In the genomic region with DNA sequence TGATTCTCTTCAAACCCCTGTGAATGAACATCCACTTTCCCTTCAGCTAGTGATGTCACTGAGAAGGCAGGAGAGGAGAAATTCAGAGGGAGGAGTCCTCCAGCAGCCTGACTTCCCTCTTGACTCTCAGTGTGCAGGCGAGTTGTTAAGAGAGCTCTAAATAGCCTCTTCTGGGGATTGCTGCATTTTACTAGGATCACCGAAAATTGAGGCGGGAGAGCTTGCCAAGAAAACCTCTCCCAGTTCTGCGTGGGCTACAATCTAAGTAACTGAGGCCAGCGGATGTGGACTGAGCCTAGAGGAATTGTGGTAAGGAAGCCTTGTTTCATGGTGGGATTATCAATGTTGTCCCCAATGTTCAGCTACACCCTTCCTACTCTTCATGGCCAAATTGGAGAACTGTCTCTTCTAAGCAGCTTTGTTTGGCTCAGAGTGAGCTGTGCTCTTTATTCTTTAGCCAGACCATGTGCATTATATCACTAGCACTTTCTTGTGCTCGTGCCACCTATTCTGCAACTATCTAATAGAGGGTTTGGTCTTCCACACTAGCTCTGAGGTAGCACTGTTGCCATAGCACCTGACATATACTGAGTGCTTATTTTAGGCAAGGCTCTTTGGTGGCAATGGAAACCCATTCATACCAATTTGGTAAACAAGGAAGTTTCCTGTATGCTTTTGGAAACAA, we compare ENCODE assay signal across 10 cellular contexts.
DNase-seq lines count a peak whose midpoint lies in the region; ATAC-seq and TF ChIP-seq lines count a peak whose summit lies in the region.
"Had no signal": no experiment of that assay in that cellular context is flagged by ENCODE, and none has a peak within 500 bp of the region (broad histone marks: within the 10 kb centered on the region; RNA-seq: fewer than 3 reads in every experiment).

No MANE protein-coding gene starts in this region.

- no peak overlapping the region for H2BK120ac ChIP-seq in neuronal stem cell (ENCODE audit: low read depth, low read length)

- no peak overlapping the region for H2BK15ac ChIP-seq in neuronal stem cell (ENCODE audit: low read length)

- no peak overlapping the region for H3K4ac ChIP-seq in neuronal stem cell (ENCODE audit: low read length)

- H4K8ac ChIP-seq in neuronal stem cell (ENCODE audit: low read depth, low read length), result no peak overlapping the region

- H2BK5ac ChIP-seq in neuronal stem cell (ENCODE audit: low read length), result no peak overlapping the region

- TF ChIP-seq POLR2A in adrenal gland (IDR thresholded peaks at IDR 0.05), result no peak

- ATAC-seq in right cardiac atrium (peak; percentile 73 to 89), left lobe of liver (no peak)
- ATAC-seq in effector memory CD8-positive, alpha-beta T cell (replicated peaks), result no peak
- no peak for ATAC-seq in activated CD4-positive, CD25-positive, alpha-beta regulatory T cell treated with anti-CD3 and anti-CD28 coated beads, Interleukin-2, amount 50 U/mL, for 24 hours

- TF ChIP-seq CTCF in adrenal gland (IDR thresholded peaks at IDR 0.05), result no peak

- H3K27ac ChIP-seq in adrenal gland (peak overlapping the region in 2 of 5 donors; percentile 39 to 50), right cardiac atrium (ENCODE audit: low read length) (peak overlapping the region; percentile 16), neuronal stem cell (replicated peaks; ENCODE audit: low read length) (no peak overlapping the region)

- intact Hi-C loops in adrenal gland (cut with DNase I) (no loop called here), right cardiac atrium (cut with DNase I) (no loop called here)

- H3K23ac ChIP-seq in neuronal stem cell (ENCODE audit: low read depth, low read length, poor library complexity), result no peak overlapping the region

- WGBS in adrenal gland, 4 donors, result 61 to 84% (median 75%) methylated on average over 6 of the region's 6 CpGs
- WGBS in right cardiac atrium, result 48% methylated on average over 6 of the region's 6 CpGs
- WGBS in neuronal stem cell (ENCODE audit: extremely low coverage in 2 of 2, insufficient read length in 2 of 2, insufficient replicate concordance in 1 of 2), 2 donors, result no CpG with 5 or more reads among the region's 6 CpGs

- DNase-seq in EL, result peak; percentile 2
- DNase-seq in adrenal gland, result peak in 4 of 7 donors; percentile 18 to 57 (median 31)
- DNase-seq in right cardiac atrium, result peak; percentile 62 to 77 (median 64)
- peak; percentile 80 for DNase-seq in stromal cell of bone marrow (ENCODE audit: low read depth)
- no peak for DNase-seq in effector memory CD8-positive, alpha-beta T cell
- DNase-seq in left lobe of liver (ENCODE audit: low spot score), result no peak
- no peak for DNase-seq in neuronal stem cell (ENCODE audit: low spot score)
- DNase-seq: esophagus squamous epithelium, Kasumi-1 had no signal

- H3K14ac ChIP-seq in neuronal stem cell (ENCODE audit: low read length), result no peak overlapping the region

- H3K36me3 ChIP-seq in adrenal gland (replicated peaks in 1 of 2), result no peaks in the 10 kb centered on the region
- no peaks in the 10 kb centered on the region for H3K36me3 ChIP-seq in neuronal stem cell (replicated peaks in 1 of 2; ENCODE audit: control insufficient read depth in 2 of 2, insufficient read depth in 2 of 2, low read length in 2 of 2)
- H3K36me3 ChIP-seq: esophagus squamous epithelium had no signal

- H3K36me3 Mint-ChIP-seq in effector memory CD8-positive, alpha-beta T cell (ENCODE audit: insufficient read depth), result no peaks in the 10 kb centered on the region

- H2AFZ ChIP-seq in neuronal stem cell (ENCODE audit: low read length), result no peak overlapping the region

- H3K27me3 ChIP-seq in adrenal gland (no peaks in the 10 kb centered on the region), right cardiac atrium (ENCODE audit: control insufficient read depth, insufficient read depth) (no peaks in the 10 kb centered on the region), neuronal stem cell (ENCODE audit: control insufficient read depth in 3 of 3, insufficient read depth in 3 of 3, low read depth in 1 of 3, low read length in 3 of 3) (no peaks in the 10 kb centered on the region)
- H3K27me3 ChIP-seq: esophagus squamous epithelium had no signal

- no peak overlapping the region for H2BK12ac ChIP-seq in neuronal stem cell (ENCODE audit: low read length)

- no peak overlapping the region for H4K91ac ChIP-seq in neuronal stem cell (ENCODE audit: low read depth, low read length, poor library complexity)

- H3K4me3 Mint-ChIP-seq in effector memory CD8-positive, alpha-beta T cell, result no peak overlapping the region

- H3K9me3 ChIP-seq in adrenal gland (replicated peaks in 1 of 3) (no peaks in the 10 kb centered on the region), right cardiac atrium (ENCODE audit: control insufficient read depth, low read length) (no peaks in the 10 kb centered on the region), neuronal stem cell (replicated peaks in 1 of 2; ENCODE audit: control insufficient read depth in 2 of 2, insufficient read depth in 1 of 2, low read depth in 1 of 2, low read length in 2 of 2) (no peaks in the 10 kb centered on the region)
- H3K9me3 ChIP-seq: esophagus squamous epithelium had no signal

- H3K18ac ChIP-seq in neuronal stem cell (ENCODE audit: low read length), result no peak overlapping the region

- no peaks in the 10 kb centered on the region for H3K9me3 Mint-ChIP-seq in effector memory CD8-positive, alpha-beta T cell

- H3K4me1 ChIP-seq in adrenal gland (replicated peaks in 1 of 2) (no peaks in the 10 kb centered on the region), right cardiac atrium (ENCODE audit: control insufficient read depth, insufficient read depth, low read length) (peaks cover 6% of the 10 kb centered on the region), neuronal stem cell (ENCODE audit: control insufficient read depth in 2 of 2, insufficient read depth in 1 of 2, low read depth in 1 of 2, low read length in 2 of 2) (peaks cover 0 to 5% of the 10 kb centered on the region in 2 donors)

- peaks cover 57 to 61% of the 10 kb centered on the region in 2 donors for H3K27me3 Mint-ChIP-seq in effector memory CD8-positive, alpha-beta T cell

- no peak overlapping the region for H3K27ac Mint-ChIP-seq in effector memory CD8-positive, alpha-beta T cell

- H2AK5ac ChIP-seq in neuronal stem cell (ENCODE audit: low read depth, low read length), result no peak overlapping the region

- H3K4me3 ChIP-seq in adrenal gland, result no peak overlapping the region
- no peak overlapping the region for H3K4me3 ChIP-seq in right cardiac atrium (ENCODE audit: low read length)
- no peak overlapping the region for H3K4me3 ChIP-seq in neuronal stem cell (ENCODE audit: low read length in 2 of 2)
- H3K4me3 ChIP-seq: esophagus squamous epithelium had no signal

- H3K4me2 ChIP-seq in neuronal stem cell (ENCODE audit: insufficient read depth, low read length, poor library complexity, severe bottlenecking), result no peak overlapping the region

- no peak overlapping the region for H3K9ac ChIP-seq in neuronal stem cell (ENCODE audit: low read depth, low read length, poor library complexity)

- H3K79me1 ChIP-seq in neuronal stem cell (ENCODE audit: low read depth, low read length), result no peaks in the 10 kb centered on the region

- no peaks in the 10 kb centered on the region for H3K4me1 Mint-ChIP-seq in effector memory CD8-positive, alpha-beta T cell (ENCODE audit: low read depth in 2 of 2)

Comparison
In these comparisons a context has a peak if more than half of its experiments do, and no peak if none do; other contexts are left out.
1. DNase-seq: peak in EL (single experiment), adrenal gland (4 of 7), right cardiac atrium (3 of 3) and stromal cell of bone marrow (single experiment); none in effector memory CD8-positive, alpha-beta T cell (0 of 3), left lobe of liver (single experiment) and neuronal stem cell (single experiment).
2. ATAC-seq: peak in right cardiac atrium (2 of 2); none in effector memory CD8-positive, alpha-beta T cell (single experiment), left lobe of liver (single experiment) and activated CD4-positive, CD25-positive, alpha-beta regulatory T cell treated with anti-CD3 and anti-CD28 coated beads, Interleukin-2, amount 50 U/mL, for 24 hours (0 of 2).